Comparison of ENCODE assay signal across 23 cellular contexts in the genomic region with DNA sequence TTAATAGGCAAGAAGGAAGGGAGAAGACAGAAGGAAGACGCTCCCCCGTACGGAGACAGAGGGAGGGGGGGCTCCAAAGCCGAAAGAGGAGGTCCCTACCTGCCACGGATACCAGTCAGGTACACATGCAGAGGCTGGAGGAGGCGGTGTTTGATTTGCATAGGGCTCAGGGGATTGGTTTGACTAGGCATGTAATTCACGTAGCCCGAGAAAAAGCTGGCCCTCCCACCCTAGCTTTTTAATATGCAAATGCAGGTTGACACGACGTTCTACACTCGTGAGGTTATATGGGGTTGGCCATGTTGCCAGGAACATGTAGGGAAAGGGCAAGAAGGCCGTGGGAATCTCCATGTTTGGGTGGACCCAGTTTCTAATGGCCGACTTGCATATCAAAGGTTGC. TPM values are rescaled to one million over a fixed set of nuclear protein-coding genes. Genes with fewer than 3 reads are reported as not detected.
A peak's percentile ranks its signal among the peaks of the same experiment; 100 is the strongest.
DNase-seq lines count a peak whose midpoint lies in the region; ATAC-seq, FAIRE-seq and TF ChIP-seq lines count a peak whose summit lies in the region.
"Had no signal": no experiment of that assay in that cellular context is flagged by ENCODE, and none has a peak within 500 bp of the region (broad histone marks: within the 10 kb centered on the region; RNA-seq: fewer than 3 reads in every experiment).

No MANE protein-coding gene starts in this region.

- ATAC-seq in GM18520 (IDR thresholded peaks at IDR 0.05; ENCODE audit: unreplicated experiment), result no peak
- ATAC-seq: SK-N-SH treated with all-trans-retinoic acid at 6 μM for 48 hours had no signal

- DNase-seq in NCI-H526 treated with DMSO at 0.1 percent for 48 hours (lab: John Stamatoyannopoulos, UW) (peak; percentile 18), iPS DF 19.7 (ENCODE audit: low read depth, low spot score) (peak; percentile 23), T-helper 2 cell (no peak), small intestine (no peak), AML-193 (lab: John Stamatoyannopoulos, UW) (no peak)
- DNase-seq: ACHN, DMS79 treated with DMSO at 0.1 percent for 48 hours, GM23248, MV-4-11, NCI-H1694 treated with DMSO at 0.1 percent for 48 hours, NCI-H2107, NCI-H510A, NCI-H82, PC-9, SIG-M5 had no signal

- WGBS in small intestine, 3 donors, result 88 to 91% (median 90%) methylated on average over 11 to 13 of the region's 13 CpGs

- FAIRE-seq in small intestine (lab: Jason Lieb, UNC), result no peak
- FAIRE-seq: G401.6 had no signal

- H3K4me3 ChIP-seq in small intestine (ENCODE audit: low read depth in 1 of 2, low read length in 2 of 2), result no peak overlapping the region
- H3K4me3 ChIP-seq: GM23248, PC-9 had no signal

- H3K36me3 ChIP-seq in ES-I3 (ENCODE audit: insufficient read depth, low read length) (no peaks in the 10 kb centered on the region), small intestine (ENCODE audit: control insufficient read depth in 2 of 2, insufficient read depth in 2 of 2, low read length in 2 of 2) (peaks cover 7 to 10% of the 10 kb centered on the region in 2 donors)

- H3K9ac ChIP-seq in ES-I3 (ENCODE audit: low read depth, low read length), result peak overlapping the region; percentile 33; the same call in 1 of the 2 replicates
- H3K9ac ChIP-seq: GM23248, KMS-11 had no signal

- no peaks in the 10 kb centered on the region for H3K9me3 ChIP-seq in ES-I3 (ENCODE audit: control insufficient read depth, insufficient read depth, low read length)
- no peaks in the 10 kb centered on the region for H3K9me3 ChIP-seq in small intestine (ENCODE audit: control insufficient read depth, low read depth)

- no peaks in the 10 kb centered on the region for H3K27me3 ChIP-seq in small intestine (ENCODE audit: control insufficient read depth in 2 of 2, insufficient read depth in 2 of 2, low read length in 2 of 2)

- H3K27ac ChIP-seq in 22Rv1 (peak overlapping the region; percentile 40), small intestine (ENCODE audit: low read depth in 1 of 2, low read length in 1 of 2) (no peak overlapping the region)
- H3K27ac ChIP-seq: C4-2B, GM23248, KMS-11, PC-9, RWPE1 had no signal

- no peaks in the 10 kb centered on the region; the same call in 1 of the 2 replicates for H3K4me1 ChIP-seq in ES-I3 (ENCODE audit: insufficient read depth, low read length)
- no peaks in the 10 kb centered on the region for H3K4me1 ChIP-seq in small intestine (ENCODE audit: control insufficient read depth in 2 of 2, insufficient read depth in 1 of 2, low read depth in 1 of 2, low read length in 1 of 2)

- no peak for TF ChIP-seq CTCF in 22Rv1 (IDR thresholded peaks at IDR 0.05)

RNA-seq across cellular contexts. Expression of gene ZNF592, which starts 29.8 kb away (rescaled TPM):
- polyA plus RNA-seq in small intestine, result 10 to 100 TPM in 1 of 3 donors, 1 to 10 TPM in 2; 7.6 to 16.3 (median 8.5) TPM

RNA-seq across cellular contexts. Expression of gene ALPK3, which starts 39.0 kb away (rescaled TPM):
- polyA plus RNA-seq in small intestine, result 1 to 10 TPM in 1 of 3 donors, under 1 TPM in 2; 0.22 to 1.3 (median 0.54) TPM
- polyA plus RNA-seq: GM23248 had no signal

Comparison
In these comparisons a context has a peak if more than half of its experiments do, and no peak if none do; other contexts are left out.
1. DNase-seq: peak in NCI-H526 treated with DMSO at 0.1 percent for 48 hours (single experiment) and iPS DF 19.7 (single experiment); none in T-helper 2 cell (0 of 5), small intestine (single experiment) and AML-193 (0 of 2).